17 cellular contexts compared by ENCODE assay signal in the genomic region with DNA sequence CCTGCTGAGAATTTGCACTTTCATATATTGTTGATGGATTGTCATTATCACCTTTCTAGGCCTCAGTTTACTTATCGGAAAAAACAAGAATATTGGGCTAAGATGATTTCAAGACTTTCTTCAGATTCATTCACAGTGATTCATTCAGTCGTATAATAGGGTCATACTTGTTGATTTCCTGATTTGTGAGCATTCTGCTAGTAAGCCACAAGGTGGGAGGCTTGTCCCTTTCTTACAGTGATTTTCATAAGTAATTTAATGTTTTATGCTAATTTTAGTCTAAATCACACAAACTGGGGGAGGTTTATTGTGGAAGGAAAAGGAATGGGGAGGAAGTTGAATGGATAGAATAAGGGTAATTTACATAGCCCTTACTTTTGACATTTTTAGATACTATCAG.
DNase-seq lines count a peak whose midpoint lies in the region; ATAC-seq and TF ChIP-seq lines count a peak whose summit lies in the region.
"Had no signal": no experiment of that assay in that cellular context is flagged by ENCODE, and none has a peak within 500 bp of the region (broad histone marks: within the 10 kb centered on the region; RNA-seq: fewer than 3 reads in every experiment).

No MANE protein-coding gene starts in this region.

- ATAC-seq in HCT116 (peak; percentile 67), GM21619 (IDR thresholded peaks at IDR 0.05; ENCODE audit: unreplicated experiment) (no peak)
- ATAC-seq: activated T-helper 17 cell treated with anti-CD3 and anti-CD28 coated beads, Interleukin-2, amount 50 U/mL, for 72 hours; stimulated activated naive B cell treated with anti-CD40 and anti-IgM and Interleukin-4, amounts not matched to agents 10 μg/mL and 1 μg/mL and 100 μg/mL, for 72 hours had no signal

- no peak overlapping the region for H3K27ac Mint-ChIP-seq in osteocyte (ENCODE audit: unreplicated experiment)
- H3K27ac Mint-ChIP-seq: activated T-helper 17 cell treated with anti-CD3 and anti-CD28 coated beads, Interleukin-2, amount 50 U/mL, for 72 hours; stimulated activated naive B cell treated with anti-CD40 and anti-IgM and Interleukin-4, amounts not matched to agents 10 μg/mL and 1 μg/mL and 100 μg/mL, for 72 hours; T-helper 1 cell treated with Interleukin-12 subunit alpha and Interleukin-12 subunit beta and Interleukin-4 antibody, amounts not matched to agents 30 μg/mL and 1 μg/mL, for 36 hours had no signal

- DNase-seq in ACHN (peak; percentile 13), HCT116 (ENCODE audit: low read depth, low spot score) (peak; percentile 27), amniotic epithelial cell (ENCODE audit: low read depth) (peak; percentile 29), fibroblast of villous mesenchyme (ENCODE audit: low read depth) (peak; percentile 13), DMS114 treated with DMSO at 0.1 percent for 48 hours (lab: John Stamatoyannopoulos, UW; ENCODE audit: unreplicated experiment) (no peak), osteocyte (ENCODE audit: extremely low spot score, unreplicated experiment) (no peak), NCI-H1417 (lab: John Stamatoyannopoulos, UW) (no peak)
- DNase-seq: activated CD4-positive, alpha-beta T cell treated with anti-CD3 and anti-CD28 coated beads, Interleukin-2, amount 50 U/mL, for 1 hour; Kasumi-1; midbrain; stimulated activated CD4-positive, alpha-beta T cell treated with anti-CD3 and anti-CD28 coated beads, Interleukin-2, amount 100 ng/mL, for 48 hours; stimulated activated naive B cell treated with anti-CD40 and anti-IgM and Interleukin-4, amounts not matched to agents 10 μg/mL and 1 μg/mL and 100 μg/mL, for 72 hours had no signal

- TF ChIP-seq POLR2A in HCT116 (IDR thresholded peaks at IDR 0.05; ENCODE audit: borderline replicate concordance, extremely low read depth, insufficient read depth, insufficient read length): no peak

- H3K4me3 ChIP-seq in HCT116 (replicated peaks in 1 of 2; ENCODE audit: low read depth in 1 of 2, low read length in 2 of 2) (no peak overlapping the region), fibroblast of villous mesenchyme (ENCODE audit: low read depth, low read length) (no peak overlapping the region)
- H3K4me3 ChIP-seq: breast epithelium, prostate gland had no signal

- no peaks in the 10 kb centered on the region for H3K9me3 ChIP-seq in HCT116 (ENCODE audit: control insufficient read depth in 1 of 2, insufficient read depth in 1 of 2, low read depth in 1 of 2, low read length in 2 of 2)
- H3K9me3 ChIP-seq: breast epithelium, prostate gland had no signal

- BruUV-seq in HCT116 (replicated peaks; lab: Mats Ljungman, UMichigan): no TSS peak

- H3K27me3 Mint-ChIP-seq in osteocyte (ENCODE audit: unreplicated experiment): peaks cover 14% of the 10 kb centered on the region

- in situ Hi-C loops in ACHN (cut with HindIII; ENCODE audit: low pct_ligation_motif_present, low pct_unique_long_range_greater_than_20kb, low sequenced_read_pairs): no loop called here

- RAD21 ChIA-PET in HCT116 (lab: Charles Lee; ENCODE audit: low non-redundant PET in 1 of 2, low total read pairs in 2 of 2, uncharacterized antibody in 2 of 2, unreplicated experiment in 2 of 2): no interaction called here

- POLR2A ChIA-PET in HCT116 (lab: Charles Lee): no interaction called here

- H3K9me3 Mint-ChIP-seq in osteocyte (ENCODE audit: unreplicated experiment): no peaks in the 10 kb centered on the region
- H3K9me3 Mint-ChIP-seq: activated T-helper 17 cell treated with anti-CD3 and anti-CD28 coated beads, Interleukin-2, amount 50 U/mL, for 72 hours; stimulated activated naive B cell treated with anti-CD40 and anti-IgM and Interleukin-4, amounts not matched to agents 10 μg/mL and 1 μg/mL and 100 μg/mL, for 72 hours; T-helper 1 cell treated with Interleukin-12 subunit alpha and Interleukin-12 subunit beta and Interleukin-4 antibody, amounts not matched to agents 30 μg/mL and 1 μg/mL, for 36 hours had no signal

- H3K27me3 ChIP-seq in HCT116 (ENCODE audit: insufficient read depth, low read length): no peaks in the 10 kb centered on the region
- H3K27me3 ChIP-seq: breast epithelium had no signal

- H2AFZ ChIP-seq in HCT116 (ENCODE audit: low read depth, low read length, poor library complexity, severe bottlenecking): no peak overlapping the region

- TF ChIP-seq CTCF in HCT116 (IDR thresholded peaks at IDR 0.05 in 2 of 3, conservative IDR thresholded peaks at IDR 0.05 in 1 of 3; ENCODE audit: borderline replicate concordance in 1 of 3, insufficient read depth in 1 of 3, low read depth in 2 of 3, low read length in 2 of 3) (peak; percentile 36 to 53 (median 37); a peak in 4 of 6 replicates), fibroblast of villous mesenchyme (IDR thresholded peaks at IDR 0.05; ENCODE audit: insufficient read depth, low read depth, low read length) (peak; percentile 18), osteocyte (IDR thresholded peaks at IDR 0.05) (no peak)

- no peaks in the 10 kb centered on the region for H3K4me1 Mint-ChIP-seq in osteocyte (ENCODE audit: unreplicated experiment)
- H3K4me1 Mint-ChIP-seq: activated T-helper 17 cell treated with anti-CD3 and anti-CD28 coated beads, Interleukin-2, amount 50 U/mL, for 72 hours; stimulated activated naive B cell treated with anti-CD40 and anti-IgM and Interleukin-4, amounts not matched to agents 10 μg/mL and 1 μg/mL and 100 μg/mL, for 72 hours had no signal

- no peaks in the 10 kb centered on the region for H3K36me3 ChIP-seq in HCT116 (ENCODE audit: control insufficient read depth in 1 of 2, insufficient read depth in 2 of 2, low read length in 2 of 2)
- H3K36me3 ChIP-seq: breast epithelium, prostate gland had no signal

- no peaks in the 10 kb centered on the region for H4K20me1 ChIP-seq in HCT116 (ENCODE audit: insufficient read depth)

- H3K9me2 ChIP-seq in HCT116 (ENCODE audit: insufficient read depth): no peaks in the 10 kb centered on the region; the same call in 1 of the 2 replicates

- peak; percentile 60 for TF ChIP-seq RAD21 in HCT116 (IDR thresholded peaks at IDR 0.05; ENCODE audit: low read depth)

- no peak overlapping the region for H3K9ac ChIP-seq in HCT116 (ENCODE audit: low read length)

- intact Hi-C loops in HCT116 (cut with micrococcal nuclease): no loop called here

- H3K27ac ChIP-seq in HCT116 (ENCODE audit: low read depth, low read length): no peak overlapping the region
- H3K27ac ChIP-seq: breast epithelium, prostate gland had no signal

- CTCF ChIA-PET in HCT116 (lab: Charles Lee): no interaction called here

- no peaks in the 10 kb centered on the region for H3K36me3 Mint-ChIP-seq in osteocyte (ENCODE audit: unreplicated experiment)
- H3K36me3 Mint-ChIP-seq: stimulated activated naive B cell treated with anti-CD40 and anti-IgM and Interleukin-4, amounts not matched to agents 10 μg/mL and 1 μg/mL and 100 μg/mL, for 72 hours had no signal

- no peak overlapping the region for H3K4me3 Mint-ChIP-seq in osteocyte (ENCODE audit: unreplicated experiment)
- H3K4me3 Mint-ChIP-seq: activated T-helper 17 cell treated with anti-CD3 and anti-CD28 coated beads, Interleukin-2, amount 50 U/mL, for 72 hours; stimulated activated naive B cell treated with anti-CD40 and anti-IgM and Interleukin-4, amounts not matched to agents 10 μg/mL and 1 μg/mL and 100 μg/mL, for 72 hours; T-helper 1 cell treated with Interleukin-12 subunit alpha and Interleukin-12 subunit beta and Interleukin-4 antibody, amounts not matched to agents 30 μg/mL and 1 μg/mL, for 36 hours had no signal

- H3K4me2 ChIP-seq in HCT116 (ENCODE audit: low read length): no peak overlapping the region

- peaks cover 4 to 10% of the 10 kb centered on the region in 2 experiments; a peak in 3 of 4 replicates for H3K4me1 ChIP-seq in HCT116 (ENCODE audit: control insufficient read depth in 1 of 2, insufficient read depth in 2 of 2, low read length in 2 of 2)
- H3K4me1 ChIP-seq: breast epithelium, prostate gland had no signal

- no peaks in the 10 kb centered on the region for H3K79me2 ChIP-seq in HCT116 (ENCODE audit: insufficient read depth, low read length)

TF ChIP-seq in HCT116, 20 proteins besides CTCF, POLR2A, EP300 and RAD21 (continues in another document):
- TF ChIP-seq ZFX (IDR thresholded peaks at IDR 0.05) (no peak), FOSL1 (IDR thresholded peaks at IDR 0.05; ENCODE audit: low read depth) (no peak), SP1 (IDR thresholded peaks at IDR 0.05; ENCODE audit: low read depth) (no peak), MAX (IDR thresholded peaks at IDR 0.05) (no peak), TCF7L2 (IDR thresholded peaks at IDR 0.05; ENCODE audit: borderline replicate concordance, extremely low read depth, insufficient read depth, insufficient read length) (no peak), EZH2phosphoT487 (IDR thresholded peaks at IDR 0.05; ENCODE audit: borderline replicate concordance) (no peak), YY1 (IDR thresholded peaks at IDR 0.05; ENCODE audit: extremely low read depth, insufficient replicate concordance, low read depth, low read length) (no peak), ZBTB33 (IDR thresholded peaks at IDR 0.05; ENCODE audit: extremely low read depth, insufficient replicate concordance, low read length) (no peak), POLR2AphosphoS5 (IDR thresholded peaks at IDR 0.05; ENCODE audit: low read depth, low read length) (no peak), JUND (IDR thresholded peaks at IDR 0.05) (no peak), EZH2 (IDR thresholded peaks at IDR 0.05) (no peak), CBX3 (IDR thresholded peaks at IDR 0.05; ENCODE audit: low read depth) (no peak)

Comparison
In these comparisons a context has a peak if more than half of its experiments do, and no peak if none do; other contexts are left out.
1. DNase-seq: peak in ACHN (single experiment), HCT116 (single experiment), amniotic epithelial cell (single experiment) and fibroblast of villous mesenchyme (single experiment); none in DMS114 treated with DMSO at 0.1 percent for 48 hours (single experiment), osteocyte (single experiment) and NCI-H1417 (0 of 3).